In genomic region chr1:42379794-42380616, GRCh38 we compare ENCODE assay signal across 8 cellular contexts.
DNase-seq lines count a peak whose midpoint lies in the region; ATAC-seq and TF ChIP-seq lines count a peak whose summit lies in the region.

No MANE protein-coding gene starts in this region.

- peak; percentile 32 for ATAC-seq in HG02642 (IDR thresholded peaks at IDR 0.05; ENCODE audit: poor library complexity, unreplicated experiment)

- peaks cover 11% of the 10 kb centered on the region for H3K27me3 ChIP-seq in brain microvascular endothelial cell (replicated peaks)

- H3K4me3 ChIP-seq in GM08714 (ENCODE audit: low read length) (peak overlapping the region; percentile 73; the same call in 1 of the 2 replicates), brain microvascular endothelial cell (ENCODE audit: low read depth, low read length) (peak overlapping the region; percentile 36)

- H3K27ac ChIP-seq in brain microvascular endothelial cell: no peak overlapping the region

- peak; percentile 41 for DNase-seq in 8988T
- peak; percentile 65 for DNase-seq in NCI-H2227 treated with DMSO at 0.1 percent for 48 hours (lab: John Stamatoyannopoulos, UW)
- DNase-seq in brain microvascular endothelial cell: peak; percentile 7
- peak; percentile 80 for DNase-seq in islet precursor cell
- DNase-seq in stimulated activated CD8-positive, alpha-beta memory T cell treated with anti-CD3 and anti-CD28 coated beads, Interleukin-2, amount 100 ng/mL, for 48 hours (ENCODE audit: low read depth in 2 of 2): peak; percentile 12 to 16
- no peak for DNase-seq in AML-193 (lab: John Stamatoyannopoulos, UW)

- no peak for TF ChIP-seq CTCF in brain microvascular endothelial cell (IDR thresholded peaks at IDR 0.05; ENCODE audit: low read depth, low read length, missing control alignments)

- in situ Hi-C loops in brain microvascular endothelial cell (cut with HindIII; ENCODE audit: low pct_ligation_motif_present, low sequenced_read_pairs): no loop called here

- no peaks in the 10 kb centered on the region for H3K36me3 ChIP-seq in brain microvascular endothelial cell (replicated peaks)

Comparison
In these comparisons a context has a peak if more than half of its experiments do, and no peak if none do; other contexts are left out.
1. DNase-seq: peak in 8988T (single experiment), NCI-H2227 treated with DMSO at 0.1 percent for 48 hours (single experiment), brain microvascular endothelial cell (single experiment), islet precursor cell (single experiment) and stimulated activated CD8-positive, alpha-beta memory T cell treated with anti-CD3 and anti-CD28 coated beads, Interleukin-2, amount 100 ng/mL, for 48 hours (2 of 2); none in AML-193 (0 of 2).